6 cellular contexts compared by ENCODE assay signal in genomic region chr20:54746796-54747195, GRCh38.
"Had no signal": no experiment of that assay in that cellular context is flagged by ENCODE, and none has a peak within 500 bp of the region (broad histone marks: within the 10 kb centered on the region; RNA-seq: fewer than 3 reads in every experiment).

No MANE protein-coding gene starts in this region.

- FAIRE-seq: HepG2, K562 had no signal

- H3K4me3 ChIP-seq: K562 had no signal

- H3K27ac ChIP-seq: HL-60, KMS-11 had no signal

- DNase-seq: IMR-90, KBM-7 had no signal

- ATAC-seq: HepG2, K562 had no signal
